Comparison of ENCODE assay signal across 9 cellular contexts in the genomic region with DNA sequence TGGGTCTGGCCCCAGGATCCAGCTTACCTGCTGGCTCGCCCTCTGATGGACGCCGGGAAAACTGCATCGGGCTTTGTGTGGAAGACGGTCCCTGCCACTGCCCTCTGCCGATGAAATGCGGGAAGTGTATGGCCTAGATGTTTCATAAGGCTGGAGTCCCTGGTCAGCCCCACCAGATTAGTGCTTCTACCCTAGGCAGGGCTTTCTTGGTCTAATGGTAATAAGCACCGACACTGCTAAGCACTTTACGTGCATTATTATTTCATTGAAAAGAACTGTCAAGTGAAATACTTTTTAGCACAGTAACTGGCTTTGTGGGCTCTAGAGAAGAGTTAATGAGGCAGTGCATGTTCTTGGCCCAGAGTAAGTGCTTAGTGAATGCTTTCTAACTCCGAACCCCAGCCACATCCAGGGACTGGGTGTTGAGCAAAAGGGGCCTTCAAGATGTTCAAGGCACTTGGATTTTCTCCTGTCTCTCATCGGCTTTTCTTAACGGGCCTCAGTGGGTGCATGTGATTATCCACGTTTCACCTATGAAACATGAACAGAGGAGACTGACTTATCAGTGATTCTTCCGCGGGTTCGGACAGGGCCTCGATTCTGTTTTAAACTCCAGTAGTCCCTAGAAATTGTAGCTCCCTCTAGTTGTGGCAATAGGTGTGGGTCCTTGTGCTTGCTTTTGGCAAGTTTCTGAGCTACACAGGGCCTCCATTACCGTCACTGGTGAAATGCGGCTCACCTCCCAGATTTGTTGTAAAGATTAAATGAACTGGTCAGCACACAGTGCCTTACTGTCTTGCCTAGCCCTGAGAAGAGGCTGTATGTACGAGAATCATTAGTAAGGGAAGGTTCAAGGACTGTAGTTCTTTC. TPM values are rescaled to one million over a fixed set of nuclear protein-coding genes. Genes with fewer than 3 reads are reported as not detected.
DNase-seq lines count a peak whose midpoint lies in the region; ATAC-seq and TF ChIP-seq lines count a peak whose summit lies in the region.
"Had no signal": no experiment of that assay in that cellular context is flagged by ENCODE, and none has a peak within 500 bp of the region (broad histone marks: within the 10 kb centered on the region; RNA-seq: fewer than 3 reads in every experiment).

No MANE protein-coding gene starts in this region.

- H3K36me3 ChIP-seq in MG63, result peaks cover 72% of the 10 kb centered on the region

- H3K27ac Mint-ChIP-seq in activated T-helper 17 cell treated with anti-CD3 and anti-CD28 coated beads, Interleukin-2, amount 50 U/mL, for 72 hours, result no peak overlapping the region
- peak overlapping the region; percentile 68 for H3K27ac Mint-ChIP-seq in nephron progenitor cell
- H3K27ac Mint-ChIP-seq in stimulated activated naive CD8-positive, alpha-beta T cell treated with anti-CD3 and anti-CD28 coated beads, Interleukin-15, Interleukin-2, amounts not matched to agents 100 ng/mL and 50 ng/mL, for 24 hours, result peak overlapping the region; percentile 11

- TF ChIP-seq CTCF in nephron progenitor cell (IDR thresholded peaks at IDR 0.05), result peak; percentile 99

- peaks cover 8% of the 10 kb centered on the region for H3K4me1 Mint-ChIP-seq in activated T-helper 17 cell treated with anti-CD3 and anti-CD28 coated beads, Interleukin-2, amount 50 U/mL, for 72 hours
- peaks cover 26% of the 10 kb centered on the region for H3K4me1 Mint-ChIP-seq in nephron progenitor cell
- peaks cover 28% of the 10 kb centered on the region for H3K4me1 Mint-ChIP-seq in stimulated activated naive CD8-positive, alpha-beta T cell treated with anti-CD3 and anti-CD28 coated beads, Interleukin-15, Interleukin-2, amounts not matched to agents 100 ng/mL and 50 ng/mL, for 24 hours (ENCODE audit: low read depth)

- peaks cover 75% of the 10 kb centered on the region for H3K36me3 Mint-ChIP-seq in activated T-helper 17 cell treated with anti-CD3 and anti-CD28 coated beads, Interleukin-2, amount 50 U/mL, for 72 hours (ENCODE audit: low read depth)
- peaks cover 44% of the 10 kb centered on the region for H3K36me3 Mint-ChIP-seq in nephron progenitor cell (ENCODE audit: low read depth)
- peaks cover 44% of the 10 kb centered on the region for H3K36me3 Mint-ChIP-seq in stimulated activated naive CD8-positive, alpha-beta T cell treated with anti-CD3 and anti-CD28 coated beads, Interleukin-15, Interleukin-2, amounts not matched to agents 100 ng/mL and 50 ng/mL, for 24 hours (ENCODE audit: low read depth)

- H3K27me3 Mint-ChIP-seq in activated T-helper 17 cell treated with anti-CD3 and anti-CD28 coated beads, Interleukin-2, amount 50 U/mL, for 72 hours, result no peaks in the 10 kb centered on the region
- H3K27me3 Mint-ChIP-seq in nephron progenitor cell (ENCODE audit: low read depth, poor library complexity), result no peaks in the 10 kb centered on the region
- no peaks in the 10 kb centered on the region for H3K27me3 Mint-ChIP-seq in stimulated activated naive CD8-positive, alpha-beta T cell treated with anti-CD3 and anti-CD28 coated beads, Interleukin-15, Interleukin-2, amounts not matched to agents 100 ng/mL and 50 ng/mL, for 24 hours

- H3K9me3 Mint-ChIP-seq in activated T-helper 17 cell treated with anti-CD3 and anti-CD28 coated beads, Interleukin-2, amount 50 U/mL, for 72 hours, result no peaks in the 10 kb centered on the region
- H3K9me3 Mint-ChIP-seq in nephron progenitor cell, result no peaks in the 10 kb centered on the region
- H3K9me3 Mint-ChIP-seq in stimulated activated naive CD8-positive, alpha-beta T cell treated with anti-CD3 and anti-CD28 coated beads, Interleukin-15, Interleukin-2, amounts not matched to agents 100 ng/mL and 50 ng/mL, for 24 hours, result no peaks in the 10 kb centered on the region

- no peak overlapping the region for H3K4me3 ChIP-seq in MG63

- H3K9me3 ChIP-seq in MG63, result no peaks in the 10 kb centered on the region

- H3K4me3 Mint-ChIP-seq in activated T-helper 17 cell treated with anti-CD3 and anti-CD28 coated beads, Interleukin-2, amount 50 U/mL, for 72 hours, result peak overlapping the region; percentile 82
- H3K4me3 Mint-ChIP-seq in nephron progenitor cell, result no peak overlapping the region
- no peak overlapping the region for H3K4me3 Mint-ChIP-seq in stimulated activated naive CD8-positive, alpha-beta T cell treated with anti-CD3 and anti-CD28 coated beads, Interleukin-15, Interleukin-2, amounts not matched to agents 100 ng/mL and 50 ng/mL, for 24 hours

- DNase-seq in DMS114 treated with DMSO at 0.1 percent for 48 hours (lab: John Stamatoyannopoulos, UW; ENCODE audit: unreplicated experiment), result peak; percentile 80
- DNase-seq in MG63, result peak; percentile 87
- DNase-seq in RPMI8226, result peak; percentile 94
- DNase-seq in fibroblast of peridontal ligament (ENCODE audit: extremely low read depth), result peak; percentile 94
- peak; percentile 95 for DNase-seq in nephron progenitor cell

- no peaks in the 10 kb centered on the region for H3K27me3 ChIP-seq in MG63

- peak; percentile 67 for ATAC-seq in GM21723 (IDR thresholded peaks at IDR 0.05; ENCODE audit: unreplicated experiment)
- ATAC-seq in activated T-helper 17 cell treated with anti-CD3 and anti-CD28 coated beads, Interleukin-2, amount 50 U/mL, for 72 hours (replicated peaks), result peak; percentile 86

RNA-seq across cellular contexts. Expression of a gene that starts 6.6 kb away (rescaled TPM):
- 26.1 and 115 TPM in 2 replicates for total RNA-seq in MG63 (2014; rRNA removed; shearing (Covaris generic); ENCODE audit: low replicate concordance)
- total RNA-seq in activated T-helper 17 cell treated with anti-CD3 and anti-CD28 coated beads, Interleukin-2, amount 50 U/mL, for 72 hours, result 100 to 1,000 TPM in 1 of 2 donors, 10 to 100 TPM in 1; 78.4 to 181 TPM

RNA-seq across cellular contexts. Expression of a gene that starts 21.8 kb away (rescaled TPM):
- 0.69 and 4.0 TPM in 2 replicates for total RNA-seq in MG63 (2014; rRNA removed; shearing (Covaris generic); ENCODE audit: low replicate concordance)
- 1 to 10 TPM; 4.9 to 9.2 TPM for total RNA-seq in activated T-helper 17 cell treated with anti-CD3 and anti-CD28 coated beads, Interleukin-2, amount 50 U/mL, for 72 hours

RNA-seq across cellular contexts. Expression of a gene that starts 24.4 kb away (rescaled TPM):
- 6.7 and 26.1 TPM in 2 replicates for total RNA-seq in MG63 (2014; rRNA removed; shearing (Covaris generic); ENCODE audit: low replicate concordance)
- total RNA-seq in activated T-helper 17 cell treated with anti-CD3 and anti-CD28 coated beads, Interleukin-2, amount 50 U/mL, for 72 hours, result 10 to 100 TPM in 1 of 2 donors, 1 to 10 TPM in 1; 4.8 to 13.4 TPM
- total RNA-seq: mononuclear cell had no signal

RNA-seq across cellular contexts. Expression of a gene that starts 30.6 kb away (rescaled TPM):
- total RNA-seq in MG63 (2014; rRNA removed; shearing (Covaris generic); ENCODE audit: low replicate concordance), result 768 and 1,491 TPM in 2 replicates
- 1,000 to 10,000 TPM; 2,238 to 2,546 TPM for total RNA-seq in activated T-helper 17 cell treated with anti-CD3 and anti-CD28 coated beads, Interleukin-2, amount 50 U/mL, for 72 hours

RNA-seq across cellular contexts. Expression of a gene that starts 32.7 kb away (rescaled TPM):
- total RNA-seq in MG63 (2014; rRNA removed; shearing (Covaris generic); ENCODE audit: low replicate concordance), result 445 and 645 TPM in 2 replicates
- total RNA-seq in activated T-helper 17 cell treated with anti-CD3 and anti-CD28 coated beads, Interleukin-2, amount 50 U/mL, for 72 hours, result 10 to 100 TPM in 1 of 2 donors, 1 to 10 TPM in 1; 4.1 to 22.4 TPM
